Comparison of ENCODE assay signal across 9 cellular contexts in the genomic region with DNA sequence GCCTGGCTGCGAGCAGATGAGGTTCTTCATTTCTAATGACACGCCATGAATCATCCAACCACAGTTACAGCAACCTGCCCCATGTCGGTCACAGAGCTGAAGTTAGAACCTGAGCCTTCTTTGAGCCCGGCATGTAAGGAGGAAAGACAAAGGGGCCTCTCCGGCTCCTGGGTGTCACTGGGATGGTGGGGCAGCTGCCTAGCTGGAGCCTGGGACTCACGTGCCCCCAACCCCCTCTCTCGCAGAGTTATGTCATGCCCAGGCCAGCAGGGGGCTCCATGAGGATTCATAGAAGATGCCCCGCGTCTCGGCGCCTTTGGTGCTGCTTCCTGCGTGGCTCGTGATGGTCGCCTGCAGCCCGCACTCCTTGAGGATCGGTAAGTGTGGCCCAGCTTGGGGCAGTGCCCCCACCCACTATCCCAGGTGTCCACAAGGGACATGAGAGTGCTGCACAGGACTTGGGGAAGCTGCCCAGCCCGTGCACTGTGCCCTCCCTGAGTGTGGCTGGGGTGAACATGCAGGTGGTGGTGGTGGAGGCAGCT.
A peak's percentile ranks its signal among the peaks of the same experiment; 100 is the strongest.
DNase-seq lines count a peak whose midpoint lies in the region; ATAC-seq, FAIRE-seq and TF ChIP-seq lines count a peak whose summit lies in the region.
"Had no signal": no experiment of that assay in that cellular context is flagged by ENCODE, and none has a peak within 500 bp of the region (broad histone marks: within the 10 kb centered on the region; RNA-seq: fewer than 3 reads in every experiment).

No MANE protein-coding gene starts in this region.

- H2AK5ac ChIP-seq in H1 (ENCODE audit: low read depth, low read length) = no peak overlapping the region; the same call in 1 of the 2 replicates

- no peak for FAIRE-seq in H1 (lab: Jason Lieb, UNC)

- H3K9me3 Mint-ChIP-seq in GM23338 = no peaks in the 10 kb centered on the region
- H3K9me3 Mint-ChIP-seq: dendritic cell treated with granulocyte-macrophage colony-stimulating factor and Interleukin-4, amounts not matched to agents 40 ng/mL and 50 ng/mL, for 4 days had no signal

- H2AFZ ChIP-seq in GM23338 (no peak overlapping the region), H1 (ENCODE audit: low read length) (no peak overlapping the region)

- H3K27ac Mint-ChIP-seq in GM23338 = no peak overlapping the region
- H3K27ac Mint-ChIP-seq: dendritic cell treated with granulocyte-macrophage colony-stimulating factor and Interleukin-4, amounts not matched to agents 40 ng/mL and 50 ng/mL, for 4 days had no signal

- H2BK20ac ChIP-seq in H1 (ENCODE audit: low read length) = no peak overlapping the region

- ATAC-seq in GM23338 (peak; percentile 84), GM18517 (IDR thresholded peaks at IDR 0.05; ENCODE audit: unreplicated experiment) (no peak)

- TF ChIP-seq RAD21 in H1 (IDR thresholded peaks at IDR 0.05 in 1 of 2, conservative IDR thresholded peaks at IDR 0.05 in 1 of 2; ENCODE audit: low read depth in 2 of 2, low read length in 2 of 2) = peak; percentile 65 to 76

- H3F3A ChIP-seq in GM23338 (replicated peaks; ENCODE audit: low read depth) = no peaks in the 10 kb centered on the region

- no peak overlapping the region for H2BK12ac ChIP-seq in H1 (ENCODE audit: low read depth, low read length)

- no peak overlapping the region for H4K91ac ChIP-seq in H1 (replicated peaks; ENCODE audit: insufficient read length, low read length)

- H3K79me2 ChIP-seq in GM23338 (replicated peaks; ENCODE audit: insufficient read depth) (no peaks in the 10 kb centered on the region), H1 (ENCODE audit: control insufficient read depth in 1 of 2, insufficient read depth in 2 of 2, low read length in 2 of 2) (no peaks in the 10 kb centered on the region)

- no peaks in the 10 kb centered on the region for H3K23me2 ChIP-seq in H1 (ENCODE audit: low read depth, low read length)

- no peak overlapping the region for H2BK15ac ChIP-seq in H1 (ENCODE audit: low read length)

- CTCF ChIA-PET in H1 (lab: Charles Lee; ENCODE audit: partially characterized antibody) = interaction anchor here (0.6 to 5.4 kb wide), 49 partner anchors 9 to 292 kb away, joined by 3 to 27 read pairs (median 4); a partner anchor contains a TSS

- H3K27ac ChIP-seq in GM23338 (ENCODE audit: low read depth) (no peak overlapping the region), H1 (ENCODE audit: low read depth, low read length) (no peak overlapping the region)

- no peak overlapping the region for H2BK5ac ChIP-seq in H1 (ENCODE audit: low read depth, low read length)

- H3K56ac ChIP-seq in H1 (replicated peaks; ENCODE audit: insufficient read length, low read depth, low read length) = no peak overlapping the region

- no peaks in the 10 kb centered on the region for H3K9me2 ChIP-seq in GM23338 (ENCODE audit: insufficient read depth)

- no peak for TF ChIP-seq POLR2A in H1 (IDR thresholded peaks at IDR 0.05; ENCODE audit: control extremely low read depth in 1 of 2, low read depth in 2 of 2, low read length in 2 of 2)

- H3K4me3 ChIP-seq in AG09309 (ENCODE audit: control insufficient read depth, low read depth, low read length) (no peak overlapping the region), GM23338 (no peak overlapping the region), H1 (ENCODE audit: extremely low read depth in 1 of 4, insufficient read depth in 2 of 4, low read depth in 3 of 4, low read length in 4 of 4) (no peak overlapping the region), retinal pigment epithelial cell (ENCODE audit: low read length) (no peak overlapping the region)

- peaks cover 7% of the 10 kb centered on the region for H3K27me3 Mint-ChIP-seq in GM23338 (ENCODE audit: insufficient read depth, low read depth, poor library complexity)

- H3K9me3 ChIP-seq in H1 (ENCODE audit: insufficient read depth in 2 of 2, low read depth in 1 of 2, low read length in 1 of 2) = no peaks in the 10 kb centered on the region

- H3K79me1 ChIP-seq in H1 (ENCODE audit: low read depth, low read length) = no peaks in the 10 kb centered on the region

- H3K4ac ChIP-seq in H1 (replicated peaks; ENCODE audit: insufficient read length, low read depth, low read length) = no peak overlapping the region

- no peak overlapping the region for H3K4me3 Mint-ChIP-seq in GM23338
- H3K4me3 Mint-ChIP-seq: dendritic cell treated with granulocyte-macrophage colony-stimulating factor and Interleukin-4, amounts not matched to agents 40 ng/mL and 50 ng/mL, for 4 days had no signal

- no peak overlapping the region for H3K18ac ChIP-seq in H1 (ENCODE audit: extremely low read depth, low read length)

- H4K8ac ChIP-seq in H1 (ENCODE audit: extremely low read depth, insufficient read depth, low read length) = 0 out of 2 replicates have a peak overlapping the region, but pooled peaks have one; percentile 28

- TF ChIP-seq CTCF in AG09309 (IDR thresholded peaks at IDR 0.05; ENCODE audit: control insufficient read depth, insufficient read depth, low read depth, low read length, missing control alignments) (peak; percentile 41), GM23338 (conservative IDR thresholded peaks at IDR 0.05; ENCODE audit: low read depth in 2 of 2) (peak; percentile 62 to 79), H1 (IDR thresholded peaks at IDR 0.05; ENCODE audit: control extremely low read depth in 1 of 3, insufficient read depth in 1 of 3, low read depth in 1 of 3, low read length in 3 of 3) (peak; percentile 79 to 83 (median 81)), retinal pigment epithelial cell (conservative IDR thresholded peaks at IDR 0.05; ENCODE audit: low read depth, low read length) (peak; percentile 52)

- whole genome bisulfite sequencing in H1 (ENCODE audit: extremely low coverage in 1 of 2, insufficient coverage in 1 of 2, insufficient read length in 1 of 2, insufficient replicate concordance in 2 of 2, low coverage in 1 of 2, low lambda C conversion rate in 2 of 2, missing lambda C conversion rate in 1 of 2), 2 experiments = 71% methylated on average over 17 of the region's 17 CpGs; no CpG with 5 or more reads in 1 of the 2 experiments

- no peak for TF ChIP-seq EP300 in H1 (IDR thresholded peaks at IDR 0.05; ENCODE audit: borderline replicate concordance in 1 of 2, low read depth in 2 of 2, low read length in 2 of 2)

- H3K23ac ChIP-seq in H1 (ENCODE audit: insufficient read length) = no peak overlapping the region

- H3K14ac ChIP-seq in H1 (ENCODE audit: insufficient read length) = no peak overlapping the region

- H4K5ac ChIP-seq in H1 (ENCODE audit: insufficient read length, low read depth, low read length) = no peak overlapping the region

- H3K4me2 ChIP-seq in GM23338 (no peak overlapping the region), H1 (ENCODE audit: insufficient read depth in 1 of 2, low read depth in 2 of 2, low read length in 2 of 2) (no peak overlapping the region)

- H3K27me3 ChIP-seq in GM23338 (ENCODE audit: insufficient read depth) (no peaks in the 10 kb centered on the region), H1 (replicated peaks in 1 of 4; ENCODE audit: control insufficient read depth in 3 of 4, extremely low read depth in 1 of 4, insufficient read depth in 3 of 4, low read length in 3 of 4) (no peaks in the 10 kb centered on the region; a peak in 2 of 7 replicates)

- H3K4me1 ChIP-seq in GM23338 (ENCODE audit: insufficient read depth) (peaks cover 3% of the 10 kb centered on the region; the same call in 1 of the 2 replicates), H1 (replicated peaks in 1 of 4; ENCODE audit: control insufficient read depth in 3 of 4, insufficient read depth in 4 of 4, low read length in 3 of 4) (peaks cover 3 to 6% (median 4%) of the 10 kb centered on the region in 4 experiments; a peak in 5 of 7 replicates)

- no peaks in the 10 kb centered on the region; the same call in 1 of the 2 replicates for H3K36me3 ChIP-seq in GM23338 (ENCODE audit: insufficient read depth)
- no peaks in the 10 kb centered on the region for H3K36me3 ChIP-seq in H1 (ENCODE audit: control insufficient read depth in 2 of 4, insufficient read depth in 4 of 4, low read length in 3 of 4)

- DNase-seq in AG09309 (ENCODE audit: low read depth) (no peak), GM23338 (ENCODE audit: low spot score) (peak; percentile 94), SHP77 (lab: John Stamatoyannopoulos, UW) (peak; percentile 3 to 29), H1 (ENCODE audit: low read depth in 1 of 2, low spot score in 2 of 2) (peak in 1 of 2 experiments; percentile 87), retinal pigment epithelial cell (ENCODE audit: low read depth) (no peak), NCI-H1436 treated with DMSO at 0.1 percent for 48 hours (lab: John Stamatoyannopoulos, UW) (no peak), NCI-H2227 treated with DMSO at 0.1 percent for 48 hours (lab: John Stamatoyannopoulos, UW) (no peak)

- H4K20me1 ChIP-seq in GM23338 (replicated peaks; ENCODE audit: insufficient read depth) (peaks cover 2% of the 10 kb centered on the region; the same call in 1 of the 2 replicates), H1 (replicated peaks in 1 of 2; ENCODE audit: control insufficient read depth in 1 of 2, insufficient read depth in 2 of 2, low read length in 2 of 2) (no peaks in the 10 kb centered on the region)

- no peaks in the 10 kb centered on the region for H3K36me3 Mint-ChIP-seq in GM23338 (ENCODE audit: low read depth)

- peaks cover 43% of the 10 kb centered on the region for H3K4me1 Mint-ChIP-seq in GM23338

- no peak overlapping the region for H3K9ac ChIP-seq in H1 (replicated peaks in 1 of 4; ENCODE audit: extremely low read depth in 1 of 4, low read depth in 3 of 4, low read length in 3 of 4)

- POLR2A ChIA-PET in H1 (lab: Charles Lee; ENCODE audit: partially characterized antibody) = interaction anchor here (0.5 kb wide), 1 partner anchor 59 kb away, joined by 3 read pairs; no protein-coding TSS in a partner anchor

- no peak overlapping the region for H2BK120ac ChIP-seq in H1 (replicated peaks; ENCODE audit: low read depth, low read length)

TF ChIP-seq in H1, 55 proteins besides CTCF, POLR2A, EP300 and RAD21 (continues in another document):
- TF ChIP-seq EZH2 (IDR thresholded peaks at IDR 0.05; ENCODE audit: low read depth, low read length, severe bottlenecking) (no peak), TAF1 (IDR thresholded peaks at IDR 0.05; ENCODE audit: low read depth, low read length) (no peak), SIX5 (IDR thresholded peaks at IDR 0.05; ENCODE audit: low read depth, low read length) (no peak), EGR1 (IDR thresholded peaks at IDR 0.05; ENCODE audit: borderline replicate concordance, low read depth, low read length) (no peak), CREB1 (IDR thresholded peaks at IDR 0.05) (no peak; the same call in 1 of the 2 replicates), TBP (IDR thresholded peaks at IDR 0.05; ENCODE audit: low read depth, low read length) (no peak), BRCA1 (IDR thresholded peaks at IDR 0.05; ENCODE audit: low read depth, low read length) (no peak)
- TF ChIP-seq, protein P1, sequence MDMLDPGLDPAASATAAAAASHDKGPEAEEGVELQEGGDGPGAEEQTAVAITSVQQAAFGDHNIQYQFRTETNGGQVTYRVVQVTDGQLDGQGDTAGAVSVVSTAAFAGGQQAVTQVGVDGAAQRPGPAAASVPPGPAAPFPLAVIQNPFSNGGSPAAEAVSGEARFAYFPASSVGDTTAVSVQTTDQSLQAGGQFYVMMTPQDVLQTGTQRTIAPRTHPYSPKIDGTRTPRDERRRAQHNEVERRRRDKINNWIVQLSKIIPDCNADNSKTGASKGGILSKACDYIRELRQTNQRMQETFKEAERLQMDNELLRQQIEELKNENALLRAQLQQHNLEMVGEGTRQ (IDR thresholded peaks at IDR 0.05; ENCODE audit: low read length) = 0 out of 2 replicates have a peak, but pooled peaks have one; percentile 1

Comparison
In these comparisons a context has a peak if more than half of its experiments do, and no peak if none do; other contexts are left out.
1. DNase-seq: peak in GM23338 (single experiment) and SHP77 (2 of 2); none in AG09309 (single experiment), retinal pigment epithelial cell (single experiment), NCI-H1436 treated with DMSO at 0.1 percent for 48 hours (single experiment) and NCI-H2227 treated with DMSO at 0.1 percent for 48 hours (single experiment).
2. Peak in every context shown above with its lines, with median percentiles within 50 percentile points of each other: CTCF ChIP-seq.